In genomic region chr1:10958614-10959013, GRCh38 we compare ENCODE assay signal across 1 cellular context.
TF ChIP-seq lines count a peak whose summit lies in the region.

No MANE protein-coding gene starts in this region.

TF ChIP-seq in HEK293, 187 proteins besides CTCF, POLR2A, EP300 and RAD21 (continued from another document):
- TF ChIP-seq, protein P1, sequence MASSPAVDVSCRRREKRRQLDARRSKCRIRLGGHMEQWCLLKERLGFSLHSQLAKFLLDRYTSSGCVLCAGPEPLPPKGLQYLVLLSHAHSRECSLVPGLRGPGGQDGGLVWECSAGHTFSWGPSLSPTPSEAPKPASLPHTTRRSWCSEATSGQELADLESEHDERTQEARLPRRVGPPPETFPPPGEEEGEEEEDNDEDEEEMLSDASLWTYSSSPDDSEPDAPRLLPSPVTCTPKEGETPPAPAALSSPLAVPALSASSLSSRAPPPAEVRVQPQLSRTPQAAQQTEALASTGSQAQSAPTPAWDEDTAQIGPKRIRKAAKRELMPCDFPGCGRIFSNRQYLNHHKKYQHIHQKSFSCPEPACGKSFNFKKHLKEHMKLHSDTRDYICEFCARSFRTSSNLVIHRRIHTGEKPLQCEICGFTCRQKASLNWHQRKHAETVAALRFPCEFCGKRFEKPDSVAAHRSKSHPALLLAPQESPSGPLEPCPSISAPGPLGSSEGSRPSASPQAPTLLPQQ (tag by site-specific recombination; IDR thresholded peaks at IDR 0.05): 0 out of 2 replicates have a peak, but pooled peaks have one; percentile 14
- TF ChIP-seq ZFP37 (tag by site-specific recombination; IDR thresholded peaks at IDR 0.05) (no peak), ZIC2 (tag by site-specific recombination; IDR thresholded peaks at IDR 0.05) (peak; percentile 92), ZNF529 (tag by site-specific recombination; IDR thresholded peaks at IDR 0.05; ENCODE audit: insufficient replicate concordance) (no peak), GLIS1 (tag by site-specific recombination; IDR thresholded peaks at IDR 0.05) (peak; percentile 85), ZNF394 (tag by site-specific recombination; IDR thresholded peaks at IDR 0.05; ENCODE audit: borderline replicate concordance) (0 out of 2 replicates have a peak, but pooled peaks have one; percentile 19), MEIS1 (CRISPR knock-in tag; IDR thresholded peaks at IDR 0.05; ENCODE audit: borderline replicate concordance) (no peak), SP7 (tag by site-specific recombination; IDR thresholded peaks at IDR 0.05) (peak; percentile 96), ZNF175 (tag by site-specific recombination; IDR thresholded peaks at IDR 0.05) (no peak), ZBTB17 (tag by site-specific recombination; IDR thresholded peaks at IDR 0.05) (peak; percentile 32; the same call in 1 of the 2 replicates), ZNF548 (tag by site-specific recombination; IDR thresholded peaks at IDR 0.05) (no peak), ZNF24 (tag by site-specific recombination; IDR thresholded peaks at IDR 0.05) (0 out of 2 replicates have a peak, but pooled peaks have one; percentile 39), ZNF366 (tag by site-specific recombination; conservative IDR thresholded peaks at IDR 0.05) (peak; percentile 49)
- TF ChIP-seq, protein P2, sequence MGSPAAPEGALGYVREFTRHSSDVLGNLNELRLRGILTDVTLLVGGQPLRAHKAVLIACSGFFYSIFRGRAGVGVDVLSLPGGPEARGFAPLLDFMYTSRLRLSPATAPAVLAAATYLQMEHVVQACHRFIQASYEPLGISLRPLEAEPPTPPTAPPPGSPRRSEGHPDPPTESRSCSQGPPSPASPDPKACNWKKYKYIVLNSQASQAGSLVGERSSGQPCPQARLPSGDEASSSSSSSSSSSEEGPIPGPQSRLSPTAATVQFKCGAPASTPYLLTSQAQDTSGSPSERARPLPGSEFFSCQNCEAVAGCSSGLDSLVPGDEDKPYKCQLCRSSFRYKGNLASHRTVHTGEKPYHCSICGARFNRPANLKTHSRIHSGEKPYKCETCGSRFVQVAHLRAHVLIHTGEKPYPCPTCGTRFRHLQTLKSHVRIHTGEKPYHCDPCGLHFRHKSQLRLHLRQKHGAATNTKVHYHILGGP (tag by site-specific recombination; IDR thresholded peaks at IDR 0.05): no peak
- TF ChIP-seq, protein P3, sequence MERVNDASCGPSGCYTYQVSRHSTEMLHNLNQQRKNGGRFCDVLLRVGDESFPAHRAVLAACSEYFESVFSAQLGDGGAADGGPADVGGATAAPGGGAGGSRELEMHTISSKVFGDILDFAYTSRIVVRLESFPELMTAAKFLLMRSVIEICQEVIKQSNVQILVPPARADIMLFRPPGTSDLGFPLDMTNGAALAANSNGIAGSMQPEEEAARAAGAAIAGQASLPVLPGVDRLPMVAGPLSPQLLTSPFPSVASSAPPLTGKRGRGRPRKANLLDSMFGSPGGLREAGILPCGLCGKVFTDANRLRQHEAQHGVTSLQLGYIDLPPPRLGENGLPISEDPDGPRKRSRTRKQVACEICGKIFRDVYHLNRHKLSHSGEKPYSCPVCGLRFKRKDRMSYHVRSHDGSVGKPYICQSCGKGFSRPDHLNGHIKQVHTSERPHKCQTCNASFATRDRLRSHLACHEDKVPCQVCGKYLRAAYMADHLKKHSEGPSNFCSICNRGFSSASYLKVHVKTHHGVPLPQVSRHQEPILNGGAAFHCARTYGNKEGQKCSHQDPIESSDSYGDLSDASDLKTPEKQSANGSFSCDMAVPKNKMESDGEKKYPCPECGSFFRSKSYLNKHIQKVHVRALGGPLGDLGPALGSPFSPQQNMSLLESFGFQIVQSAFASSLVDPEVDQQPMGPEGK (tag by site-specific recombination; IDR thresholded peaks at IDR 0.05): peak; percentile 50
